ENCODE assay signal across 6 cellular contexts in the genomic region with DNA sequence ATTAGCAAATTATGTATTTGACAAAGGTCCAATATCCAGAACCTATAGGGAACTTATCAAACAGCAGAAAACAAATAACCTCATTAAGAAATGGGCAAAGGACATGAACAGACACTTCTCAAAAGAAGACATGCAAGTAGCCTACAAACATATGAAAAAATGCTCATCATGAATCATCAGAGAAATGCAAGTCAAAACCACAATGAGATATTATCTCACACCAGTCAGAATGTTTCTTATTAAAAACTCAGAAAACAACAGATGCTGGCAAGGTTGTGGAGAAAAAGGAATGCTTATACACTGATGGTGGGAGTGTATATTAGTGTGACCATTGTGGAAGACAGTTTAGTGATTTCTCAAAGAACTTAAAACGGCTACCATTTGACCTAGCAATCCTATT.
"Had no signal": no experiment of that assay in that cellular context is flagged by ENCODE, and none has a peak within 500 bp of the region (broad histone marks: within the 10 kb centered on the region; RNA-seq: fewer than 3 reads in every experiment).

No MANE protein-coding gene starts in this region.

- H3K27ac Mint-ChIP-seq: GM23338, H9, IgD-negative memory B cell had no signal

- H3K4me3 ChIP-seq: GM23338 had no signal

- ATAC-seq: GM23338, HepG2 had no signal

- H3K4me3 Mint-ChIP-seq: GM23338, H9, IgD-negative memory B cell had no signal

- H2AFZ ChIP-seq: GM23338 had no signal

- H3K4me2 ChIP-seq: GM23338 had no signal

- DNase-seq: H9, HCEC 1CT, KBM-7 had no signal

- H3K36me3 Mint-ChIP-seq: IgD-negative memory B cell had no signal

- H3K4me1 Mint-ChIP-seq: GM23338, IgD-negative memory B cell had no signal
